ENCODE assay signal across 8 cellular contexts in the genomic region with DNA sequence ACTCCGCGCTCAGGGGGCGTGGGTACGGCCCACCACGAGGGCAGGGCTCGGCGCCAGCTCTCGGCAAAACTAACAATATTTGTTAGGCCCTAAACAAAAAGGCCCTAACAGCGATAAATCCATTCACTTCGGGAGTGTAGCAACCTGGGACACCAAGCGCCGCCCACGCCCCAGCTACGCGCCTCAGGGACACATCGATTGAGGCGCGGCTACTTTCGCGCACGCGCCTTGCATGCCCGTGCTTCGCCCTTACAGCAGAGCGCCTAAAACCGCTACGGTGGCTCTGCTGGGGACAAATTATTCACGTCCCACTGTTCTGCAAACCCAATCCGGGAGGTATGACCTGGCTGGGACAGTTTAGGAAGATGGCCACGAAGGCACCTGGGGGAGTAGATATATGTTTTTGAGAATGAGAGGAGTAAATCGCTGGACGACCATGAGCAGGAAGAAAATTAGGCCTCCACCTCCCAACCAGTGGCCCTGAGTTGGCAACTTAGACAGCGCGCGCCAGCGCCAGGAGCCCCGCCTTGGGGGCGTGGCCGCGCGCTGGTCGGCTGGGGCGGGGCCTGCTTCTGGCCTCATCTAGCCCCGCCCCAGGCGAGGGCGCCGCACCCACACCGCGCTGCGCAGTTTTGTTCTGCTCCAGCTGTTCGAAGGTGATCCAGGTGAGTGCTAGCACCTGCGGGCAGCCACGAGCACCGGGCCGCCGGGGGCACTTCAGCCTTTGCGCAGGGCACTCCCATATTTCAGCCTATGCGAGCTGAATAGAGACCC. TPM values are rescaled to one million over a fixed set of nuclear protein-coding genes. Genes with fewer than 3 reads are reported as not detected.
DNase-seq lines count a peak whose midpoint lies in the region; ATAC-seq and TF ChIP-seq lines count a peak whose summit lies in the region.

MGST3 (plus strand) TSS at position 606 of the 774 bp plus-strand sequence. CDS start 18,614 bp downstream, outside the sequence.

- peaks cover 2% of the 10 kb centered on the region for H3K36me3 Mint-ChIP-seq in activated CD4-positive, alpha-beta T cell treated with anti-CD3 and anti-CD28 coated beads, Interleukin-2, amount 10 ng/mL, durations not matched to agents 24 days and 14 days (ENCODE audit: low read depth)

- peak within 1 kb of the TSS; percentile 80 to 98 for H3K9ac ChIP-seq in colonic mucosa (ENCODE audit: low read depth in 2 of 2, low read length in 2 of 2)

- DNase-seq in C1 segment of cervical spinal cord (lab: John Stamatoyannopoulos, UW) (peak; percentile 29 to 97 (median 91)), NCI-H526 treated with DMSO at 0.1 percent for 48 hours (lab: John Stamatoyannopoulos, UW) (peak; percentile 99), colonic mucosa (peak; percentile 96), kidney tubule cell (ENCODE audit: low spot score) (peak; percentile 98)
- peak; percentile 98 for DNase-seq in activated CD4-positive, alpha-beta T cell treated with anti-CD3 and anti-CD28 coated beads, Interleukin-2, amount 10 ng/mL, durations not matched to agents 24 days and 14 days
- peak; percentile 91 to 94 (median 92) for DNase-seq in stimulated activated CD4-positive, alpha-beta T cell treated with anti-CD3 and anti-CD28 coated beads, Interleukin-1b, Interleukin-23, amount 100 ng/mL, for 24 hours (ENCODE audit: low read depth in 4 of 4, low spot score in 1 of 4)

- peak within 1 kb of the TSS; percentile 88 for H3K27ac ChIP-seq in colonic mucosa

- intact Hi-C loops in activated CD4-positive, alpha-beta T cell treated with anti-CD3 and anti-CD28 coated beads, Interleukin-2, amount 10 ng/mL, durations not matched to agents 24 days and 14 days (cut with micrococcal nuclease), result loop anchor here (1.0 to 2.0 kb wide), 5 partner anchors 30 to 1590 kb away; partner anchors contain the start of genes ALDH9A1, POU2F1, TMCO1 and UCK2
- intact Hi-C loops in colonic mucosa (cut with DNase I), result loop anchor here (10.0 kb wide), 1 partner anchor 134 kb away; the partner anchor contains the start of gene TMCO1

- no peaks in the 10 kb centered on the region for H3K9me3 Mint-ChIP-seq in activated CD4-positive, alpha-beta T cell treated with anti-CD3 and anti-CD28 coated beads, Interleukin-2, amount 10 ng/mL, durations not matched to agents 24 days and 14 days

- H3K4me1 Mint-ChIP-seq in activated CD4-positive, alpha-beta T cell treated with anti-CD3 and anti-CD28 coated beads, Interleukin-2, amount 10 ng/mL, durations not matched to agents 24 days and 14 days, result peaks cover 17% of the 10 kb centered on the region

- H3K9me3 ChIP-seq in colonic mucosa, result no peaks in the 10 kb centered on the region

- H3K36me3 ChIP-seq in colonic mucosa, result no peaks in the 10 kb centered on the region

- peaks cover 8% of the 10 kb centered on the region for H3K4me1 ChIP-seq in colonic mucosa

- no peak within 1 kb of the TSS for H3K27ac Mint-ChIP-seq in activated CD4-positive, alpha-beta T cell treated with anti-CD3 and anti-CD28 coated beads, Interleukin-2, amount 10 ng/mL, durations not matched to agents 24 days and 14 days

- ATAC-seq in GM19351 (IDR thresholded peaks at IDR 0.05; ENCODE audit: unreplicated experiment) (peak; percentile 80), HG03520 (IDR thresholded peaks at IDR 0.05; ENCODE audit: unreplicated experiment) (peak; percentile 93)

- peak within 1 kb of the TSS; percentile 62 for H3K4me3 ChIP-seq in colonic mucosa

- H3K27me3 Mint-ChIP-seq in activated CD4-positive, alpha-beta T cell treated with anti-CD3 and anti-CD28 coated beads, Interleukin-2, amount 10 ng/mL, durations not matched to agents 24 days and 14 days, result peaks cover 10% of the 10 kb centered on the region

- TF ChIP-seq CTCF in colonic mucosa (IDR thresholded peaks at IDR 0.05), result no peak

- no peaks in the 10 kb centered on the region for H3K27me3 ChIP-seq in colonic mucosa

- H3K4me3 Mint-ChIP-seq in activated CD4-positive, alpha-beta T cell treated with anti-CD3 and anti-CD28 coated beads, Interleukin-2, amount 10 ng/mL, durations not matched to agents 24 days and 14 days, result no peak within 1 kb of the TSS

RNA-seq across cellular contexts. Expression of gene MGST3, which starts in this region (rescaled TPM):
- 25.7 and 28.1 TPM in 2 replicates for total RNA-seq in activated CD4-positive, alpha-beta T cell treated with anti-CD3 and anti-CD28 coated beads, Interleukin-2, amount 10 ng/mL, durations not matched to agents 24 days and 14 days
- total RNA-seq in colonic mucosa, result 100 to 1,000 TPM; 338 to 410 TPM

Comparison
In these comparisons a context has a peak if more than half of its experiments do, and no peak if none do; other contexts are left out.
1. Peak in every context shown above with its lines: DNase-seq, ATAC-seq, H3K4me3 ChIP-seq and H3K27ac ChIP-seq.
2. RNA of gene MGST3 (total RNA-seq): 338 to 410 TPM in colonic mucosa; 25.7 to 28.1 TPM in activated CD4-positive, alpha-beta T cell treated with anti-CD3 and anti-CD28 coated beads, Interleukin-2, amount 10 ng/mL, durations not matched to agents 24 days and 14 days; every median in the first group is over 10 times any median in the second.